1 cellular context compared by ENCODE assay signal in genomic region chr13:35279500-35279899, GRCh38.
TF ChIP-seq lines count a peak whose summit lies in the region.

No MANE protein-coding gene starts in this region.

TF ChIP-seq in HepG2, 621 proteins besides CTCF, POLR2A, EP300 and RAD21 (continued from another document):
- TF ChIP-seq ZNF816 (CRISPR knock-in tag; IDR thresholded peaks at IDR 0.05; ENCODE audit: borderline replicate concordance) (no peak), ZNF335 (CRISPR knock-in tag; IDR thresholded peaks at IDR 0.05) (no peak), SOX6 (IDR thresholded peaks at IDR 0.05) (no peak), SOX6 (CRISPR knock-in tag; IDR thresholded peaks at IDR 0.05) (0 out of 2 replicates have a peak, but pooled peaks have one; percentile 15), MIXL1 (CRISPR knock-in tag; IDR thresholded peaks at IDR 0.05) (0 out of 2 replicates have a peak, but pooled peaks have one; percentile 37), CCDC6 (CRISPR knock-in tag; IDR thresholded peaks at IDR 0.05) (no peak), ZNF557 (CRISPR knock-in tag; IDR thresholded peaks at IDR 0.05) (no peak), SALL1 (CRISPR knock-in tag; IDR thresholded peaks at IDR 0.05) (peak; percentile 21; the same call in 1 of the 2 replicates), ZFAT (CRISPR knock-in tag; conservative IDR thresholded peaks at IDR 0.05) (no peak), CEBPG (CRISPR knock-in tag; IDR thresholded peaks at IDR 0.05) (no peak), ZBTB43 (CRISPR knock-in tag; conservative IDR thresholded peaks at IDR 0.05) (no peak), MLX (CRISPR knock-in tag; IDR thresholded peaks at IDR 0.05) (no peak), LCORL (IDR thresholded peaks at IDR 0.05) (no peak), LCORL (CRISPR knock-in tag; IDR thresholded peaks at IDR 0.05) (no peak), TERF1 (CRISPR knock-in tag; IDR thresholded peaks at IDR 0.05) (no peak), ZNF354B (CRISPR knock-in tag; IDR thresholded peaks at IDR 0.05) (no peak), SRF (IDR thresholded peaks at IDR 0.05; ENCODE audit: low read depth, low read length) (no peak), SMAD9 (CRISPR knock-in tag; IDR thresholded peaks at IDR 0.05) (no peak), TFAP4 (IDR thresholded peaks at IDR 0.05; ENCODE audit: borderline replicate concordance, low read depth) (no peak), ZFP36 (IDR thresholded peaks at IDR 0.05; ENCODE audit: borderline replicate concordance, low read depth, low read length, partially characterized antibody) (no peak), FOXP1 (IDR thresholded peaks at IDR 0.05) (no peak), FOXP1 (CRISPR knock-in tag; IDR thresholded peaks at IDR 0.05) (no peak), NFYB (CRISPR knock-in tag; IDR thresholded peaks at IDR 0.05) (no peak), ARID5B (CRISPR knock-in tag; IDR thresholded peaks at IDR 0.05) (peak; percentile 21; the same call in 1 of the 2 replicates), FOXA3 (CRISPR knock-in tag; IDR thresholded peaks at IDR 0.05) (0 out of 2 replicates have a peak, but pooled peaks have one; percentile 9), POGZ (CRISPR knock-in tag; IDR thresholded peaks at IDR 0.05) (peak; percentile 40; the same call in 1 of the 2 replicates), BHLHE40 (IDR thresholded peaks at IDR 0.05; ENCODE audit: low read length) (no peak), ZC3H13 (CRISPR knock-in tag; IDR thresholded peaks at IDR 0.05) (no peak), ZBTB8A (CRISPR knock-in tag; IDR thresholded peaks at IDR 0.05; ENCODE audit: borderline replicate concordance, low read depth) (no peak), BCL6 (CRISPR knock-in tag; IDR thresholded peaks at IDR 0.05) (peak; percentile 82), MXI1 (IDR thresholded peaks at IDR 0.05; ENCODE audit: borderline replicate concordance, low read depth, low read length) (no peak), BRD4 (CRISPR knock-in tag; IDR thresholded peaks at IDR 0.05) (no peak), YEATS2 (CRISPR knock-in tag; IDR thresholded peaks at IDR 0.05; ENCODE audit: borderline replicate concordance) (no peak), ZNF501 (CRISPR knock-in tag; IDR thresholded peaks at IDR 0.05) (no peak), NCOA1 (CRISPR knock-in tag; IDR thresholded peaks at IDR 0.05) (no peak), NR2F1 (CRISPR knock-in tag; IDR thresholded peaks at IDR 0.05) (0 out of 4 replicates have a peak, but pooled peaks of 1 of the 2 experiments have one; percentile 52), ZNF788 (CRISPR knock-in tag; IDR thresholded peaks at IDR 0.05; ENCODE audit: borderline replicate concordance) (no peak), HNRNPK (IDR thresholded peaks at IDR 0.05; ENCODE audit: low read depth, low read length, poor library complexity, severe bottlenecking) (no peak), SOX13 (IDR thresholded peaks at IDR 0.05) (no peak), SOX13 (CRISPR knock-in tag; conservative IDR thresholded peaks at IDR 0.05 in 1 of 2, IDR thresholded peaks at IDR 0.05 in 1 of 2) (peak in 1 of 2 experiments; percentile 18; a peak in 1 of 4 replicates), KAT7 (CRISPR knock-in tag; IDR thresholded peaks at IDR 0.05; ENCODE audit: borderline replicate concordance) (no peak), ZBTB4 (CRISPR knock-in tag; IDR thresholded peaks at IDR 0.05; ENCODE audit: borderline replicate concordance) (no peak), ZNF431 (CRISPR knock-in tag; IDR thresholded peaks at IDR 0.05; ENCODE audit: borderline replicate concordance, low read depth) (no peak)
